In the genomic region with DNA sequence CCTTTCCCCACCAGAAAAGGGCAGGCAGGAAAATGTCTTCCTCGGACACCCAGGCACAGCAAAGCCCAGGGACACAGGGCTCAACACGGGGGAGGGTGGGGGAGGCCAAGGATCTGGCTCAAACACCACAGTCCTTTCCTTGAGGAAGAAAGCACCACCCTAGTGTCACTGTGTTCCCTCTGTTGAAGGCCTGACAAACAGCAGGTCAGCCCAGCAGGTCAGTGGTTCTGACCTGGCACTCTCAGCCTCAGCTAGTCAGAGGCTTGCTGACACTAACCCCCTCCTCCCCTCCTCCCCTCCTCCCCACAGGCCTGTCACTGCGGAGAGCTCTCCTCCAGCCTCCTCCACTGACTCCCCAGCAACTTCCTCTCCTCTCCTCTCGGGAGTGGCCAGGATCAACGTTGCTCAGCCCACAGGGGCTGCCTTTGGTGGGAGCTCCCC, we compare ENCODE assay signal across 21 cellular contexts.
DNase-seq lines count a peak whose midpoint lies in the region; ATAC-seq and TF ChIP-seq lines count a peak whose summit lies in the region.
"Had no signal": no experiment of that assay in that cellular context is flagged by ENCODE, and none has a peak within 500 bp of the region (broad histone marks: within the 10 kb centered on the region; RNA-seq: fewer than 3 reads in every experiment).

No MANE protein-coding gene starts in this region.

- H3K23ac ChIP-seq in mesenchymal stem cell (ENCODE audit: low read length in 2 of 2): no peak overlapping the region

- 6% methylated on average over 3 of the region's 5 CpGs for WGBS in mesenchymal stem cell
- 22 to 34% methylated on average over 3 to 5 of the region's 5 CpGs for WGBS in testis, 2 donors

- no peak overlapping the region for H3K4ac ChIP-seq in mesenchymal stem cell (ENCODE audit: low read depth in 1 of 2, low read length in 2 of 2)

- no peak overlapping the region for H2AFZ ChIP-seq in mesenchymal stem cell (ENCODE audit: low read depth, low read length)

- H3K18ac ChIP-seq in mesenchymal stem cell (ENCODE audit: low read depth in 1 of 2, low read length in 2 of 2): peak overlapping the region in 1 of 2 experiments; percentile 35

- H3K4me1 Mint-ChIP-seq in activated T-cell treated with anti-CD3 and anti-CD28 coated beads, Interleukin-2, amount 50 U/mL, for 24 hours (ENCODE audit: low read depth): no peaks in the 10 kb centered on the region
- H3K4me1 Mint-ChIP-seq in WTC11: peaks cover 33% of the 10 kb centered on the region
- H3K4me1 Mint-ChIP-seq: activated B cell treated with CpG ODN at 0.5 μM for 24 hours; CD4-positive, CD25-positive, alpha-beta regulatory T cell; T-cell had no signal

- no peak overlapping the region for H2BK15ac ChIP-seq in mesenchymal stem cell (ENCODE audit: low read depth, poor library complexity, severe bottlenecking)

- CTCF ChIA-PET in WTC11 (lab: Charles Lee): interaction anchor here (1.0 to 2.8 kb wide), 6 partner anchors 15 to 240 kb away, joined by 3 to 18 read pairs (median 4); a partner anchor contains a TSS

- H3K4me2 ChIP-seq in mesenchymal stem cell (ENCODE audit: low read length, poor library complexity, severe bottlenecking): no peak overlapping the region
- H3K4me2 ChIP-seq: A549 had no signal

- H3K9me3 Mint-ChIP-seq in activated T-cell treated with anti-CD3 and anti-CD28 coated beads, Interleukin-2, amount 50 U/mL, for 24 hours: no peaks in the 10 kb centered on the region
- H3K9me3 Mint-ChIP-seq in WTC11: no peaks in the 10 kb centered on the region
- H3K9me3 Mint-ChIP-seq: activated B cell treated with CpG ODN at 0.5 μM for 24 hours; CD4-positive, CD25-positive, alpha-beta regulatory T cell; T-cell had no signal

- H3K27me3 ChIP-seq in mesenchymal stem cell (ENCODE audit: control insufficient read depth in 1 of 2, insufficient read depth in 1 of 2, low read length in 2 of 2) (peaks cover 16 to 33% of the 10 kb centered on the region in 2 experiments), testis (no peaks in the 10 kb centered on the region)
- H3K27me3 ChIP-seq: upper lobe of right lung had no signal

- POLR2A ChIA-PET in WTC11 (lab: Charles Lee): interaction anchor here (0.6 to 1.2 kb wide), 4 partner anchors 17 to 706 kb away, joined by 3 to 5 read pairs (median 4); no protein-coding TSS in a partner anchor

- no peak overlapping the region for H3K27ac ChIP-seq in mesenchymal stem cell (ENCODE audit: low read length, poor library complexity, severe bottlenecking)
- H3K27ac ChIP-seq in testis: no peak overlapping the region
- H3K27ac ChIP-seq: A549, left ventricle myocardium inferior, RWPE1, upper lobe of right lung had no signal

- no peaks in the 10 kb centered on the region for H3K36me3 Mint-ChIP-seq in activated T-cell treated with anti-CD3 and anti-CD28 coated beads, Interleukin-2, amount 50 U/mL, for 24 hours (ENCODE audit: low read depth)
- no peaks in the 10 kb centered on the region for H3K36me3 Mint-ChIP-seq in WTC11
- H3K36me3 Mint-ChIP-seq: CD4-positive, CD25-positive, alpha-beta regulatory T cell; T-cell had no signal

- no peak overlapping the region for H3K27ac Mint-ChIP-seq in activated T-cell treated with anti-CD3 and anti-CD28 coated beads, Interleukin-2, amount 50 U/mL, for 24 hours
- no peak overlapping the region for H3K27ac Mint-ChIP-seq in WTC11
- H3K27ac Mint-ChIP-seq: activated B cell treated with CpG ODN at 0.5 μM for 24 hours, T-cell had no signal

- H3K79me1 ChIP-seq in mesenchymal stem cell (replicated peaks; ENCODE audit: low read length, poor library complexity, severe bottlenecking): no peaks in the 10 kb centered on the region

- intact Hi-C loops in testis (cut with DNase I; ENCODE audit: low total_unique reads): no loop called here

- H3K4me1 ChIP-seq in mesenchymal stem cell (ENCODE audit: control insufficient read depth, insufficient read depth, low read depth, low read length): no peaks in the 10 kb centered on the region
- peaks cover 17% of the 10 kb centered on the region for H3K4me1 ChIP-seq in testis
- H3K4me1 ChIP-seq: A549, upper lobe of right lung had no signal

- no peak overlapping the region for H2BK120ac ChIP-seq in mesenchymal stem cell (ENCODE audit: low read depth, low read length)

- H3K4me3 ChIP-seq in mesenchymal stem cell (ENCODE audit: insufficient read depth in 1 of 2, low read depth in 1 of 2, low read length in 2 of 2) (no peak overlapping the region), testis (no peak overlapping the region)
- H3K4me3 ChIP-seq: A549, left ventricle myocardium inferior, upper lobe of right lung had no signal

- peak; percentile 9 for DNase-seq in activated T-cell treated with anti-CD3 and anti-CD28 coated beads, Interleukin-2, amount 50 U/mL, for 24 hours
- DNase-seq in activated T-cell treated with anti-CD3 and anti-CD28 coated beads, Interleukin-2, amount 50 U/mL, for 1 hour: no peak
- no peak for DNase-seq in WTC11 (ENCODE audit: low spot score)
- DNase-seq in mesenchymal stem cell: no peak
- peak; percentile 51 for DNase-seq in testis
- DNase-seq in mesenteric fat pad (ENCODE audit: low spot score): no peak
- DNase-seq in pons (ENCODE audit: low spot score): no peak
- DNase-seq: activated B cell treated with CpG ODN at 0.5 μM for 24 hours; activated naive CD4-positive, alpha-beta T cell treated with Interleukin-2 at 50 U/mL for 16 hours; CD4-positive, CD25-positive, alpha-beta regulatory T cell; DMS53; left ventricle myocardium inferior; NCI-H146; NCI-H2227 treated with DMSO at 0.1 percent for 48 hours; NK-92 treated with Interleukin-12 subunit alpha and Interleukin-12 subunit beta, amount 100 ng/mL, for 24 hours; stimulated activated naive CD4-positive, alpha-beta T cell; T-cell; upper lobe of right lung had no signal

- H2AK5ac ChIP-seq in mesenchymal stem cell (ENCODE audit: low read length, severe bottlenecking): no peak overlapping the region

- H3K9me3 ChIP-seq in mesenchymal stem cell (ENCODE audit: control insufficient read depth, low read length) (no peaks in the 10 kb centered on the region), testis (no peaks in the 10 kb centered on the region)
- H3K9me3 ChIP-seq: A549, left ventricle myocardium inferior, upper lobe of right lung had no signal

- no peak overlapping the region for H2BK12ac ChIP-seq in mesenchymal stem cell (ENCODE audit: low read length in 2 of 2)

- peak; percentile 76 for ATAC-seq in WTC11
- ATAC-seq in HG02588 (IDR thresholded peaks at IDR 0.05; ENCODE audit: unreplicated experiment): no peak
- ATAC-seq: A549, T-cell, upper lobe of right lung had no signal

- H3K36me3 ChIP-seq in mesenchymal stem cell (ENCODE audit: control insufficient read depth in 1 of 2, insufficient read depth in 2 of 2, low read depth in 1 of 2, low read length in 2 of 2) (no peaks in the 10 kb centered on the region), testis (ENCODE audit: low read depth, missing control alignments) (no peaks in the 10 kb centered on the region)
- H3K36me3 ChIP-seq: left ventricle myocardium inferior, upper lobe of right lung had no signal

- H3K14ac ChIP-seq in mesenchymal stem cell (ENCODE audit: low read length in 2 of 2): no peak overlapping the region

- no peak for TF ChIP-seq CTCF in WTC11 (IDR thresholded peaks at IDR 0.05)
- no peak for TF ChIP-seq CTCF in testis (IDR thresholded peaks at IDR 0.05)

- TF ChIP-seq POLR2A in testis (IDR thresholded peaks at IDR 0.05): no peak

- H3K4me3 Mint-ChIP-seq in activated T-cell treated with anti-CD3 and anti-CD28 coated beads, Interleukin-2, amount 50 U/mL, for 24 hours: no peak overlapping the region
- no peak overlapping the region for H3K4me3 Mint-ChIP-seq in WTC11
- H3K4me3 Mint-ChIP-seq: activated B cell treated with CpG ODN at 0.5 μM for 24 hours; CD4-positive, CD25-positive, alpha-beta regulatory T cell; T-cell had no signal

- H4K8ac ChIP-seq in mesenchymal stem cell (ENCODE audit: low read length): peak overlapping the region; percentile 60

- no peak overlapping the region for H3K9ac ChIP-seq in mesenchymal stem cell (ENCODE audit: low read length)

- H3K27me3 Mint-ChIP-seq in activated T-cell treated with anti-CD3 and anti-CD28 coated beads, Interleukin-2, amount 50 U/mL, for 24 hours: no peaks in the 10 kb centered on the region
- no peaks in the 10 kb centered on the region; the same call in 1 of the 2 replicates for H3K27me3 Mint-ChIP-seq in WTC11 (ENCODE audit: low read depth)
- H3K27me3 Mint-ChIP-seq: activated B cell treated with CpG ODN at 0.5 μM for 24 hours; CD4-positive, CD25-positive, alpha-beta regulatory T cell; T-cell had no signal

- H4K91ac ChIP-seq in mesenchymal stem cell (ENCODE audit: low read length): no peak overlapping the region

- H2BK5ac ChIP-seq in mesenchymal stem cell (ENCODE audit: low read depth, low read length, poor library complexity, severe bottlenecking): no peak overlapping the region

TF ChIP-seq in WTC11, 78 proteins besides CTCF, POLR2A, EP300 and RAD21:
- TF ChIP-seq, protein P1, sequence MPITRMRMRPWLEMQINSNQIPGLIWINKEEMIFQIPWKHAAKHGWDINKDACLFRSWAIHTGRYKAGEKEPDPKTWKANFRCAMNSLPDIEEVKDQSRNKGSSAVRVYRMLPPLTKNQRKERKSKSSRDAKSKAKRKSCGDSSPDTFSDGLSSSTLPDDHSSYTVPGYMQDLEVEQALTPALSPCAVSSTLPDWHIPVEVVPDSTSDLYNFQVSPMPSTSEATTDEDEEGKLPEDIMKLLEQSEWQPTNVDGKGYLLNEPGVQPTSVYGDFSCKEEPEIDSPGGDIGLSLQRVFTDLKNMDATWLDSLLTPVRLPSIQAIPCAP (CRISPR knock-in tag; IDR thresholded peaks at IDR 0.05): no peak
- TF ChIP-seq, protein P2, sequence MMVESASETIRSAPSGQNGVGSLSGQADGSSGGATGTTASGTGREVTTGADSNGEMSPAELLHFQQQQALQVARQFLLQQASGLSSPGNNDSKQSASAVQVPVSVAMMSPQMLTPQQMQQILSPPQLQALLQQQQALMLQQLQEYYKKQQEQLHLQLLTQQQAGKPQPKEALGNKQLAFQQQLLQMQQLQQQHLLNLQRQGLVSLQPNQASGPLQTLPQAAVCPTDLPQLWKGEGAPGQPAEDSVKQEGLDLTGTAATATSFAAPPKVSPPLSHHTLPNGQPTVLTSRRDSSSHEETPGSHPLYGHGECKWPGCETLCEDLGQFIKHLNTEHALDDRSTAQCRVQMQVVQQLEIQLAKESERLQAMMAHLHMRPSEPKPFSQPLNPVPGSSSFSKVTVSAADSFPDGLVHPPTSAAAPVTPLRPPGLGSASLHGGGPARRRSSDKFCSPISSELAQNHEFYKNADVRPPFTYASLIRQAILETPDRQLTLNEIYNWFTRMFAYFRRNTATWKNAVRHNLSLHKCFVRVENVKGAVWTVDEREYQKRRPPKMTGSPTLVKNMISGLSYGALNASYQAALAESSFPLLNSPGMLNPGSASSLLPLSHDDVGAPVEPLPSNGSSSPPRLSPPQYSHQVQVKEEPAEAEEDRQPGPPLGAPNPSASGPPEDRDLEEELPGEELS (CRISPR knock-in tag; IDR thresholded peaks at IDR 0.05): no peak
- TF ChIP-seq SP1 (CRISPR knock-in tag; conservative IDR thresholded peaks at IDR 0.05) (peak; percentile 23; the same call in 1 of the 2 replicates), MYBL2 (CRISPR knock-in tag; IDR thresholded peaks at IDR 0.05) (no peak)

Comparison
In these comparisons a context has a peak if more than half of its experiments do, and no peak if none do; other contexts are left out.
1. DNase-seq: peak in activated T-cell treated with anti-CD3 and anti-CD28 coated beads, Interleukin-2, amount 50 U/mL, for 24 hours (single experiment) and testis (single experiment); none in activated T-cell treated with anti-CD3 and anti-CD28 coated beads, Interleukin-2, amount 50 U/mL, for 1 hour (single experiment), WTC11 (single experiment), mesenchymal stem cell (single experiment), mesenteric fat pad (single experiment) and pons (single experiment).